Comparison of ENCODE assay signal across 1 cellular context in the genomic region with DNA sequence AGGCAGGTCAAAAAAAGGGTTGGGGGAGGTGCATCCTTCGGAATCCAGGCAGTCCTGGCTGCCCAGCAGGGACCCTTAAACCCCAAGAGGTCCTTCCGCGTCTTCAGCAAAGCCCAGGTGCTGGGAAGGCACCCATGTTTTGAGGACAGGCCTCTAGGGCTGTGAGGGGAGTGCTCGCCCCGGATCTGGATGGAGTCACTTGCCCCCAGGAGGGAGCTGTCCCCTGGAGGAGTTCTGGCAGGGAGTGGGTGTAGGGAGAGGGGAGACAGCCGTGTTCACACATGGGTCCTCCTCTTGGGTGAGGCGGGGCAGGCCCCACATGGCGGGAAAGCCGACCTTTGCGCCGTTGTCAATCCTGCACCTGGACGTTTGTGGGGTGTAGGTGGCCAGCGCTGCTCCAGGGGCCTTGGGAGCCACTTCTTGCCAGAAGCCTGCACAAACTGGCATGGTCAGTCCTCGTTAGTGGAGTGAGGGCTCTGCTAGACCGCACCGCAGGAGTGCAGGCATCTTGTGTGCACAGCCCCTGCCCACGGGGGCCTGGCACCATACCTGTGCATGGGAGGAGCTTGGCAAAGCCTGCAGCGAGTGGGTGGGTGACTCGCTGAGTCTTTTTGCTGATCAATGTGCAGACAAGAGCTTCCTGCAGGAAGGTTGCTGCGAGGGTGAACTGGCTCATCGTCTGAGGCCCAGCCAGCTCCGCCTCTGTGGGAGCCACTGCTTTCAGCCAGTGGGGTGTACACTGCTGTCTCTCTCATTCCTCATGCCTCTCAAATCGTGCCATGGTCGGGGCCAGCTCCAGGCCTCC.
TF ChIP-seq lines count a peak whose summit lies in the region.

No MANE protein-coding gene starts in this region.

TF ChIP-seq in K562, 482 proteins besides CTCF, POLR2A, EP300 and RAD21 (continues in another document):
- TF ChIP-seq SMARCA4 (IDR thresholded peaks at IDR 0.05) (no peak), USF1 (CRISPR knock-in tag; IDR thresholded peaks at IDR 0.05) (0 out of 2 replicates have a peak, but pooled peaks have one; percentile 37), POLR2B (IDR thresholded peaks at IDR 0.05; ENCODE audit: low read depth, partially characterized antibody) (no peak), FOXP1 (CRISPR knock-in tag; IDR thresholded peaks at IDR 0.05) (no peak), MAX (CRISPR knock-in tag; IDR thresholded peaks at IDR 0.05) (peak; percentile 48), FOXA3 (CRISPR knock-in tag; conservative IDR thresholded peaks at IDR 0.05 in 1 of 2, IDR thresholded peaks at IDR 0.05 in 1 of 2) (0 out of 4 replicates have a peak, but pooled peaks of 1 of the 2 experiments have one; percentile 48), NFIC (IDR thresholded peaks at IDR 0.05) (0 out of 2 replicates have a peak, but pooled peaks have one; percentile 17), POLR2AphosphoS5 (IDR thresholded peaks at IDR 0.05; ENCODE audit: control insufficient read depth, insufficient read depth, low read depth, low read length) (peak; percentile 21; the same call in 1 of the 2 replicates), MYBL2 (IDR thresholded peaks at IDR 0.05; ENCODE audit: low read depth) (no peak), MYBL2 (CRISPR knock-in tag; IDR thresholded peaks at IDR 0.05; ENCODE audit: borderline replicate concordance) (0 out of 2 replicates have a peak, but pooled peaks have one; percentile 23), MCM2 (IDR thresholded peaks at IDR 0.05; ENCODE audit: low read depth) (no peak), E2F3 (CRISPR knock-in tag; IDR thresholded peaks at IDR 0.05) (0 out of 2 replicates have a peak, but pooled peaks have one; percentile 19), ZBTB7A (IDR thresholded peaks at IDR 0.05; ENCODE audit: borderline replicate concordance, control insufficient read depth, low read depth, low read length) (peak; percentile 29; the same call in 1 of the 2 replicates), WHSC1 (IDR thresholded peaks at IDR 0.05; ENCODE audit: low read length) (peak; percentile 67), BCLAF1 (IDR thresholded peaks at IDR 0.05; ENCODE audit: borderline replicate concordance in 1 of 2, control insufficient read depth in 1 of 2, low read depth in 2 of 2, low read length in 1 of 2) (no peak), MTF1 (CRISPR knock-in tag; IDR thresholded peaks at IDR 0.05; ENCODE audit: borderline replicate concordance) (no peak), ZNF318 (IDR thresholded peaks at IDR 0.05; ENCODE audit: borderline replicate concordance in 1 of 2, low read depth in 1 of 2) (no peak), PCBP2 (IDR thresholded peaks at IDR 0.05; ENCODE audit: low read depth, low read length, poor library complexity, severe bottlenecking) (no peak), EGR1 (conservative IDR thresholded peaks at IDR 0.05) (peak; percentile 78), SETDB1 (IDR thresholded peaks at IDR 0.05; ENCODE audit: low read length) (peak; percentile 33), ZNF282 (CRISPR knock-in tag; IDR thresholded peaks at IDR 0.05) (0 out of 2 replicates have a peak, but pooled peaks have one; percentile 5), ZBTB12 (CRISPR knock-in tag; IDR thresholded peaks at IDR 0.05) (no peak; the same call in 1 of the 2 replicates), TARDBP (IDR thresholded peaks at IDR 0.05) (no peak), JUN (IDR thresholded peaks at IDR 0.05; ENCODE audit: borderline replicate concordance, low read depth, low read length) (no peak), JUN (CRISPR knock-in tag; IDR thresholded peaks at IDR 0.05; ENCODE audit: borderline replicate concordance) (peak; percentile 65; the same call in 1 of the 2 replicates), BRCA1 (IDR thresholded peaks at IDR 0.05) (no peak), BRCA1 (CRISPR knock-in tag; IDR thresholded peaks at IDR 0.05) (0 out of 2 replicates have a peak, but pooled peaks have one; percentile 85), MAZ (CRISPR knock-in tag; conservative IDR thresholded peaks at IDR 0.05 in 1 of 2, IDR thresholded peaks at IDR 0.05 in 1 of 2) (peak in 1 of 2 experiments; percentile 49; a peak in 1 of 4 replicates), NR4A1 (CRISPR knock-in tag; IDR thresholded peaks at IDR 0.05) (peak; percentile 27; the same call in 1 of the 2 replicates), NR4A1 (tag; IDR thresholded peaks at IDR 0.05) (no peak), SRSF1 (IDR thresholded peaks at IDR 0.05; ENCODE audit: low read depth, low read length) (no peak), FOXA1 (IDR thresholded peaks at IDR 0.05; ENCODE audit: borderline replicate concordance) (no peak), MED1 (CRISPR knock-in tag; IDR thresholded peaks at IDR 0.05; ENCODE audit: borderline replicate concordance) (peak; percentile 32; the same call in 1 of the 2 replicates), TAF15 (IDR thresholded peaks at IDR 0.05; ENCODE audit: low read depth, low read length) (peak; percentile 74; the same call in 1 of the 2 replicates), POLR2G (IDR thresholded peaks at IDR 0.05; ENCODE audit: low read depth, low read length) (peak; percentile 62), YBX1 (IDR thresholded peaks at IDR 0.05) (no peak), ARID2 (IDR thresholded peaks at IDR 0.05) (no peak), RBFOX2 (IDR thresholded peaks at IDR 0.05; ENCODE audit: low read depth, low read length) (peak; percentile 45), HMGN3 (IDR thresholded peaks at IDR 0.05; ENCODE audit: borderline replicate concordance, extremely low read depth, insufficient read length, low read depth, low read length) (no peak), ZNF124 (CRISPR knock-in tag; IDR thresholded peaks at IDR 0.05) (0 out of 2 replicates have a peak, but pooled peaks have one; percentile 12), CHD1 (IDR thresholded peaks at IDR 0.05; ENCODE audit: low read length) (peak; percentile 77)
- TF ChIP-seq, protein P1, sequence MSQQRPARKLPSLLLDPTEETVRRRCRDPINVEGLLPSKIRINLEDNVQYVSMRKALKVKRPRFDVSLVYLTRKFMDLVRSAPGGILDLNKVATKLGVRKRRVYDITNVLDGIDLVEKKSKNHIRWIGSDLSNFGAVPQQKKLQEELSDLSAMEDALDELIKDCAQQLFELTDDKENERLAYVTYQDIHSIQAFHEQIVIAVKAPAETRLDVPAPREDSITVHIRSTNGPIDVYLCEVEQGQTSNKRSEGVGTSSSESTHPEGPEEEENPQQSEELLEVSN (IDR thresholded peaks at IDR 0.05; ENCODE audit: borderline replicate concordance in 1 of 2, extremely low read depth in 1 of 2, insufficient read depth in 1 of 2, insufficient read length in 1 of 2, low read depth in 1 of 2, low read length in 1 of 2, poor library complexity in 1 of 2, severe bottlenecking in 1 of 2) = peak in 1 of 2 experiments; percentile 11
- TF ChIP-seq, protein P2, sequence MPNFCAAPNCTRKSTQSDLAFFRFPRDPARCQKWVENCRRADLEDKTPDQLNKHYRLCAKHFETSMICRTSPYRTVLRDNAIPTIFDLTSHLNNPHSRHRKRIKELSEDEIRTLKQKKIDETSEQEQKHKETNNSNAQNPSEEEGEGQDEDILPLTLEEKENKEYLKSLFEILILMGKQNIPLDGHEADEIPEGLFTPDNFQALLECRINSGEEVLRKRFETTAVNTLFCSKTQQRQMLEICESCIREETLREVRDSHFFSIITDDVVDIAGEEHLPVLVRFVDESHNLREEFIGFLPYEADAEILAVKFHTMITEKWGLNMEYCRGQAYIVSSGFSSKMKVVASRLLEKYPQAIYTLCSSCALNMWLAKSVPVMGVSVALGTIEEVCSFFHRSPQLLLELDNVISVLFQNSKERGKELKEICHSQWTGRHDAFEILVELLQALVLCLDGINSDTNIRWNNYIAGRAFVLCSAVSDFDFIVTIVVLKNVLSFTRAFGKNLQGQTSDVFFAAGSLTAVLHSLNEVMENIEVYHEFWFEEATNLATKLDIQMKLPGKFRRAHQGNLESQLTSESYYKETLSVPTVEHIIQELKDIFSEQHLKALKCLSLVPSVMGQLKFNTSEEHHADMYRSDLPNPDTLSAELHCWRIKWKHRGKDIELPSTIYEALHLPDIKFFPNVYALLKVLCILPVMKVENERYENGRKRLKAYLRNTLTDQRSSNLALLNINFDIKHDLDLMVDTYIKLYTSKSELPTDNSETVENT (CRISPR knock-in tag; IDR thresholded peaks at IDR 0.05) = peak; percentile 60
